In genomic region chr7:50213622-50214017, GRCh38 we compare ENCODE assay signal across 14 cellular contexts.
DNase-seq lines count a peak whose midpoint lies in the region; ATAC-seq and TF ChIP-seq lines count a peak whose summit lies in the region.
"Had no signal": no experiment of that assay in that cellular context is flagged by ENCODE, and none has a peak within 500 bp of the region (broad histone marks: within the 10 kb centered on the region; RNA-seq: fewer than 3 reads in every experiment).

No MANE protein-coding gene starts in this region.

- H3K36me3 Mint-ChIP-seq in activated naive CD4-positive, alpha-beta T cell treated with anti-CD3 and anti-CD28 coated beads, Interleukin-2, amount 50 U/mL, for 24 hours: no peaks in the 10 kb centered on the region
- H3K36me3 Mint-ChIP-seq in central memory CD8-positive, alpha-beta T cell (ENCODE audit: insufficient read depth): peaks cover 5% of the 10 kb centered on the region

- peak overlapping the region; percentile 13 for H3K27ac Mint-ChIP-seq in activated naive CD4-positive, alpha-beta T cell treated with anti-CD3 and anti-CD28 coated beads, Interleukin-2, amount 50 U/mL, for 24 hours
- H3K27ac Mint-ChIP-seq in central memory CD8-positive, alpha-beta T cell (ENCODE audit: low read depth): peak overlapping the region; percentile 8

- H3K9me3 Mint-ChIP-seq in activated naive CD4-positive, alpha-beta T cell treated with anti-CD3 and anti-CD28 coated beads, Interleukin-2, amount 50 U/mL, for 24 hours: no peaks in the 10 kb centered on the region
- H3K9me3 Mint-ChIP-seq in central memory CD8-positive, alpha-beta T cell: no peaks in the 10 kb centered on the region
- H3K9me3 Mint-ChIP-seq: neural crest cell had no signal

- H2BK5ac ChIP-seq in mesendoderm (ENCODE audit: low read length): no peak overlapping the region

- H2BK120ac ChIP-seq in mesendoderm (ENCODE audit: low read depth, low read length): no peak overlapping the region

- no peaks in the 10 kb centered on the region for H3K79me1 ChIP-seq in mesendoderm (ENCODE audit: low read length)

- H3K79me2 ChIP-seq in mesendoderm (ENCODE audit: control insufficient read depth, insufficient read depth, low read length): no peaks in the 10 kb centered on the region

- H3K23ac ChIP-seq in mesendoderm (ENCODE audit: low read length): no peak overlapping the region

- TF ChIP-seq POLR2A in tibial nerve (IDR thresholded peaks at IDR 0.05): no peak

- no peak overlapping the region for H3K56ac ChIP-seq in mesendoderm (ENCODE audit: low read length)

- H3K4me3 Mint-ChIP-seq in activated naive CD4-positive, alpha-beta T cell treated with anti-CD3 and anti-CD28 coated beads, Interleukin-2, amount 50 U/mL, for 24 hours: peak overlapping the region; percentile 56
- peak overlapping the region; percentile 24 for H3K4me3 Mint-ChIP-seq in central memory CD8-positive, alpha-beta T cell
- H3K4me3 Mint-ChIP-seq: neural crest cell had no signal

- H3K4ac ChIP-seq in mesendoderm (ENCODE audit: low read depth, low read length): no peak overlapping the region

- TF ChIP-seq CTCF in tibial nerve (IDR thresholded peaks at IDR 0.05): no peak

- ATAC-seq in central memory CD8-positive, alpha-beta T cell (replicated peaks; ENCODE audit: extremely low read depth, poor library complexity, severe bottlenecking): no peak

- no peak for DNase-seq in activated naive CD4-positive, alpha-beta T cell treated with anti-CD3 and anti-CD28 coated beads, Interleukin-2, amount 50 U/mL, for 16 hours
- DNase-seq in KG1 (lab: John Stamatoyannopoulos, UW) (peak; percentile 86), NCI-H1694 (lab: John Stamatoyannopoulos, UW) (no peak), mesendoderm (no peak), tibial nerve (ENCODE audit: low spot score in 2 of 2) (no peak)
- DNase-seq in central memory CD8-positive, alpha-beta T cell (ENCODE audit: low spot score in 2 of 2): no peak
- DNase-seq: heart left ventricle, NCI-H2081, NCI-H524, retina had no signal

- H3K9me3 ChIP-seq in thymus (ENCODE audit: control insufficient read depth): no peaks in the 10 kb centered on the region
- H3K9me3 ChIP-seq in tibial nerve: no peaks in the 10 kb centered on the region
- H3K9me3 ChIP-seq: heart left ventricle, SJSA1 had no signal

- H3K4me1 Mint-ChIP-seq in activated naive CD4-positive, alpha-beta T cell treated with anti-CD3 and anti-CD28 coated beads, Interleukin-2, amount 50 U/mL, for 24 hours: peaks cover 96% of the 10 kb centered on the region
- peaks cover 47% of the 10 kb centered on the region for H3K4me1 Mint-ChIP-seq in central memory CD8-positive, alpha-beta T cell
- H3K4me1 Mint-ChIP-seq: neural crest cell had no signal

- H4K5ac ChIP-seq in mesendoderm (ENCODE audit: low read length): no peak overlapping the region

- H3K4me2 ChIP-seq in mesendoderm (ENCODE audit: low read length): no peak overlapping the region

- WGBS in thymus: 50% methylated on average over 4 of the region's 4 CpGs
- no CpG with 5 or more reads among the region's 4 CpGs for WGBS in mesendoderm (ENCODE audit: extremely low coverage, insufficient coverage, low lambda C conversion rate)
- 70 to 73% methylated on average over 4 of the region's 4 CpGs for WGBS in tibial nerve, 2 donors

- H3K4me3 ChIP-seq in thymus (ENCODE audit: low read length): no peak overlapping the region
- H3K4me3 ChIP-seq in mesendoderm (ENCODE audit: low read length): no peak overlapping the region
- H3K4me3 ChIP-seq in tibial nerve: no peak overlapping the region
- H3K4me3 ChIP-seq: heart left ventricle, SJSA1 had no signal

- peaks cover 66% of the 10 kb centered on the region for H3K4me1 ChIP-seq in thymus (ENCODE audit: control insufficient read depth, insufficient read depth, low read length)
- H3K4me1 ChIP-seq in mesendoderm (ENCODE audit: control insufficient read depth, low read depth, low read length): no peaks in the 10 kb centered on the region
- no peaks in the 10 kb centered on the region for H3K4me1 ChIP-seq in tibial nerve
- H3K4me1 ChIP-seq: SJSA1 had no signal

- no peak for TF ChIP-seq EP300 in tibial nerve (IDR thresholded peaks at IDR 0.05)

- H4K8ac ChIP-seq in mesendoderm (ENCODE audit: low read depth, low read length): no peak overlapping the region

- no peak overlapping the region for H3K9ac ChIP-seq in mesendoderm (ENCODE audit: low read length)

- no peaks in the 10 kb centered on the region for H3K27me3 Mint-ChIP-seq in activated naive CD4-positive, alpha-beta T cell treated with anti-CD3 and anti-CD28 coated beads, Interleukin-2, amount 50 U/mL, for 24 hours
- no peaks in the 10 kb centered on the region for H3K27me3 Mint-ChIP-seq in central memory CD8-positive, alpha-beta T cell

- no peak overlapping the region for H2AK5ac ChIP-seq in mesendoderm (ENCODE audit: low read length)

- H3K27ac ChIP-seq in thymus (ENCODE audit: low read depth): peak overlapping the region; percentile 5
- H3K27ac ChIP-seq in mesendoderm (ENCODE audit: low read depth, low read length): no peak overlapping the region
- no peak overlapping the region for H3K27ac ChIP-seq in tibial nerve
- H3K27ac ChIP-seq: heart left ventricle, SJSA1 had no signal

- H3K27me3 ChIP-seq in thymus (ENCODE audit: control insufficient read depth, insufficient read depth) (no peaks in the 10 kb centered on the region), mesendoderm (ENCODE audit: insufficient read depth, low read length, poor library complexity) (no peaks in the 10 kb centered on the region), tibial nerve (no peaks in the 10 kb centered on the region)
- H3K27me3 ChIP-seq: SJSA1 had no signal

- H3K18ac ChIP-seq in mesendoderm (ENCODE audit: low read length): no peak overlapping the region

- H3K36me3 ChIP-seq in thymus (ENCODE audit: control insufficient read depth, insufficient read depth) (no peaks in the 10 kb centered on the region), mesendoderm (ENCODE audit: control insufficient read depth, insufficient read depth, low read length) (no peaks in the 10 kb centered on the region), tibial nerve (no peaks in the 10 kb centered on the region)
- H3K36me3 ChIP-seq: heart left ventricle, SJSA1 had no signal

- H2BK15ac ChIP-seq in mesendoderm (replicated peaks; ENCODE audit: low read depth): no peak overlapping the region
